In genomic region chr14:75628816-75629215, GRCh38 we compare ENCODE assay signal across 25 cellular contexts. TPM values are rescaled to one million over a fixed set of nuclear protein-coding genes. Genes with fewer than 3 reads are reported as not detected.
DNase-seq lines count a peak whose midpoint lies in the region; ATAC-seq, FAIRE-seq and TF ChIP-seq lines count a peak whose summit lies in the region.
"Had no signal": no experiment of that assay in that cellular context is flagged by ENCODE, and none has a peak within 500 bp of the region (broad histone marks: within the 10 kb centered on the region; RNA-seq: fewer than 3 reads in every experiment).

No MANE protein-coding gene starts in this region.

- H4K20me1 ChIP-seq in astrocyte (ENCODE audit: insufficient read depth, low read length): no peaks in the 10 kb centered on the region

- no peaks in the 10 kb centered on the region for H3K9me3 Mint-ChIP-seq in astrocyte (ENCODE audit: unreplicated experiment)
- no peaks in the 10 kb centered on the region for H3K9me3 Mint-ChIP-seq in CD8-positive, alpha-beta memory T cell
- no peaks in the 10 kb centered on the region for H3K9me3 Mint-ChIP-seq in Caco-2 (ENCODE audit: unreplicated experiment)
- H3K9me3 Mint-ChIP-seq: CD14-positive monocyte, IgD-negative memory B cell, T-cell had no signal

- CTCF ChIA-PET in CD8-positive, alpha-beta memory T cell (lab: Charles Lee): no interaction called here
- CTCF ChIA-PET in Caco-2 (lab: Charles Lee): no interaction called here

- H3K4me2 ChIP-seq in astrocyte (ENCODE audit: low read length): no peak overlapping the region

- H3K79me2 ChIP-seq in astrocyte (ENCODE audit: insufficient read depth, low read length): no peaks in the 10 kb centered on the region

- no TSS peak for BruUV-seq in Caco-2 (replicated peaks; lab: Mats Ljungman, UMichigan)

- H3K27me3 ChIP-seq in astrocyte (ENCODE audit: insufficient read depth, low read length) (peaks cover 5% of the 10 kb centered on the region), foreskin keratinocyte (peaks cover 45% of the 10 kb centered on the region), Caco-2 (replicated peaks; ENCODE audit: control insufficient read depth, insufficient read depth, low read length) (no peaks in the 10 kb centered on the region)
- no peaks in the 10 kb centered on the region for H3K27me3 ChIP-seq in CD8-positive, alpha-beta memory T cell (ENCODE audit: insufficient read depth, low read length, poor library complexity, severe bottlenecking)
- H3K27me3 ChIP-seq: MG63 had no signal

- H2AFZ ChIP-seq in astrocyte (ENCODE audit: low read depth, low read length): no peak overlapping the region

- ATAC-seq in GM21723 (IDR thresholded peaks at IDR 0.05; ENCODE audit: unreplicated experiment): no peak
- no peak for ATAC-seq in foreskin keratinocyte
- ATAC-seq: SK-N-SH treated with all-trans-retinoic acid at 6 μM for 48 hours, T-cell had no signal

- peaks cover 20% of the 10 kb centered on the region for H3K4me1 Mint-ChIP-seq in astrocyte (ENCODE audit: low read depth, unreplicated experiment)
- H3K4me1 Mint-ChIP-seq in CD8-positive, alpha-beta memory T cell: no peaks in the 10 kb centered on the region
- peaks cover 8% of the 10 kb centered on the region for H3K4me1 Mint-ChIP-seq in Caco-2 (ENCODE audit: low read depth, unreplicated experiment)
- H3K4me1 Mint-ChIP-seq: T-cell had no signal

- H3K27ac ChIP-seq in astrocyte (ENCODE audit: low read depth, low read length) (no peak overlapping the region), foreskin keratinocyte (no peak overlapping the region)
- H3K27ac ChIP-seq in CD8-positive, alpha-beta memory T cell (ENCODE audit: low read depth, low read length): no peak overlapping the region

- peaks cover 4% of the 10 kb centered on the region for H3K36me3 Mint-ChIP-seq in astrocyte (ENCODE audit: low read depth, unreplicated experiment)
- H3K36me3 Mint-ChIP-seq in CD8-positive, alpha-beta memory T cell: peaks cover 0 to 2% (median 0%) of the 10 kb centered on the region in 3 donors
- H3K36me3 Mint-ChIP-seq in Caco-2 (ENCODE audit: insufficient read depth, unreplicated experiment): no peaks in the 10 kb centered on the region

- no peaks in the 10 kb centered on the region for H3K4me1 ChIP-seq in astrocyte (ENCODE audit: insufficient read depth, low read length)
- no peaks in the 10 kb centered on the region for H3K4me1 ChIP-seq in foreskin keratinocyte
- no peaks in the 10 kb centered on the region for H3K4me1 ChIP-seq in CD8-positive, alpha-beta memory T cell (ENCODE audit: insufficient read depth, low read length)
- peaks cover 12% of the 10 kb centered on the region for H3K4me1 ChIP-seq in Caco-2

- no peak overlapping the region for H3K9ac ChIP-seq in astrocyte (ENCODE audit: low read length)

- H3K27ac Mint-ChIP-seq in astrocyte (ENCODE audit: unreplicated experiment) (no peak overlapping the region), Caco-2 (ENCODE audit: unreplicated experiment) (no peak overlapping the region)
- no peak overlapping the region for H3K27ac Mint-ChIP-seq in CD8-positive, alpha-beta memory T cell
- H3K27ac Mint-ChIP-seq: CD14-positive monocyte, IgD-negative memory B cell, T-cell had no signal

- H3K9me3 ChIP-seq in astrocyte (ENCODE audit: insufficient read depth, low read depth, low read length) (no peaks in the 10 kb centered on the region), Caco-2 (no peaks in the 10 kb centered on the region)
- no peaks in the 10 kb centered on the region for H3K9me3 ChIP-seq in CD8-positive, alpha-beta memory T cell (ENCODE audit: low read length)
- H3K9me3 ChIP-seq: MG63 had no signal

- no peak for TF ChIP-seq CTCF in astrocyte (IDR thresholded peaks at IDR 0.05; ENCODE audit: insufficient read depth, low read depth, low read length)
- TF ChIP-seq CTCF in foreskin keratinocyte (conservative IDR thresholded peaks at IDR 0.05): no peak
- TF ChIP-seq CTCF in Caco-2 (IDR thresholded peaks at IDR 0.05; ENCODE audit: insufficient read depth in 1 of 2, low read depth in 1 of 2, low read length in 1 of 2, severe bottlenecking in 1 of 2, unreplicated experiment in 1 of 2): no peak

- H3K27me3 Mint-ChIP-seq in astrocyte (ENCODE audit: low read depth, unreplicated experiment) (no peaks in the 10 kb centered on the region), Caco-2 (ENCODE audit: insufficient read depth, unreplicated experiment) (no peaks in the 10 kb centered on the region)
- no peaks in the 10 kb centered on the region for H3K27me3 Mint-ChIP-seq in CD8-positive, alpha-beta memory T cell
- H3K27me3 Mint-ChIP-seq: T-cell had no signal

- H3K36me3 ChIP-seq in astrocyte (ENCODE audit: insufficient read depth, low read length) (no peaks in the 10 kb centered on the region), Caco-2 (ENCODE audit: control insufficient read depth, insufficient read depth, low read length) (no peaks in the 10 kb centered on the region)
- no peaks in the 10 kb centered on the region for H3K36me3 ChIP-seq in CD8-positive, alpha-beta memory T cell (ENCODE audit: insufficient read depth, low read length)
- H3K36me3 ChIP-seq: MG63 had no signal

- intact Hi-C loops in Caco-2 (cut with micrococcal nuclease; ENCODE audit: unreplicated experiment): no loop called here

- H3K4me3 Mint-ChIP-seq in astrocyte (ENCODE audit: unreplicated experiment): no peak overlapping the region
- H3K4me3 Mint-ChIP-seq in CD8-positive, alpha-beta memory T cell: no peak overlapping the region
- no peak overlapping the region for H3K4me3 Mint-ChIP-seq in Caco-2 (ENCODE audit: unreplicated experiment)
- H3K4me3 Mint-ChIP-seq: CD14-positive monocyte, T-cell had no signal

- H3K4me3 ChIP-seq in astrocyte (ENCODE audit: insufficient read depth, low read depth, low read length) (no peak overlapping the region), Caco-2 (ENCODE audit: low read depth, low read length) (no peak overlapping the region)
- no peak overlapping the region for H3K4me3 ChIP-seq in CD8-positive, alpha-beta memory T cell (ENCODE audit: low read length)
- H3K4me3 ChIP-seq: MG63 had no signal

- FAIRE-seq in astrocyte (lab: Jason Lieb, UNC): no peak
- FAIRE-seq: GM12892, GM18507 had no signal

- POLR2A ChIA-PET in CD8-positive, alpha-beta memory T cell (lab: Charles Lee): no interaction called here
- POLR2A ChIA-PET in Caco-2 (lab: Charles Lee): no interaction called here

- DNase-seq in NCI-H2107 treated with DMSO at 0.1 percent for 48 hours (lab: John Stamatoyannopoulos, UW; ENCODE audit: unreplicated experiment) (peak; percentile 35), NCI-H2107 (lab: John Stamatoyannopoulos, UW) (no peak), MV-4-11 (lab: John Stamatoyannopoulos, UW) (peak; percentile 15), astrocyte (ENCODE audit: low read depth) (peak; percentile 36), foreskin keratinocyte (no peak), Caco-2 (no peak)
- no peak for DNase-seq in CD8-positive, alpha-beta memory T cell
- DNase-seq: 8988T, COR-L47, Karpas-422, MG63, NCI-H1092, NCI-H2171, NCI-H446 treated with DMSO at 0.1 percent for 48 hours, NCI-H748 treated with DMSO at 0.1 percent for 48 hours, OCI-M1, RPMI8226, SIG-M5, T-cell had no signal

RNA-seq across cellular contexts. Expression of gene ERG28, which starts 31.9 kb away (rescaled TPM):
- total RNA-seq in astrocyte (22.2 and 23.1 TPM in 2 replicates), foreskin keratinocyte (31.3 and 33.2 TPM in 2 replicates), Caco-2 (2022) (31.0 and 36.1 TPM in 2 replicates)
- polyA plus RNA-seq in foreskin keratinocyte: 52.9 and 62.2 TPM in 2 replicates
- total RNA-seq in CD8-positive, alpha-beta memory T cell: 10 to 100 TPM; 18.5 to 18.8 TPM
- polyA plus RNA-seq in CD8-positive, alpha-beta memory T cell: 31.4 TPM

RNA-seq across cellular contexts. Expression of gene TTLL5, which starts 32.2 kb away (rescaled TPM):
- total RNA-seq in astrocyte (24.0 and 27.9 TPM in 2 replicates), foreskin keratinocyte (25.3 and 29.6 TPM in 2 replicates), Caco-2 (2022) (38.2 and 45.3 TPM in 2 replicates)
- 13.3 and 13.7 TPM in 2 replicates for polyA plus RNA-seq in foreskin keratinocyte
- 10 to 100 TPM; 33.7 to 35.1 TPM for total RNA-seq in CD8-positive, alpha-beta memory T cell
- polyA plus RNA-seq in CD8-positive, alpha-beta memory T cell: 12.5 TPM

RNA-seq across cellular contexts. Expression of gene FLVCR2, which starts 50.4 kb away (rescaled TPM):
- 3.1 and 6.2 TPM in 2 replicates for total RNA-seq in astrocyte
- total RNA-seq in foreskin keratinocyte: 0.03 and 0.11 TPM in 2 replicates
- polyA plus RNA-seq in foreskin keratinocyte: 0.07 and 0.11 TPM in 2 replicates
- total RNA-seq in CD8-positive, alpha-beta memory T cell: 1 to 10 TPM; 2.6 TPM
- polyA plus RNA-seq in CD8-positive, alpha-beta memory T cell: 0.60 TPM
- 9.7 and 13.4 TPM in 2 replicates for total RNA-seq in Caco-2 (2022)

Comparison
In these comparisons a context has a peak if more than half of its experiments do, and no peak if none do; other contexts are left out.
1. DNase-seq: peak in NCI-H2107 treated with DMSO at 0.1 percent for 48 hours (single experiment), MV-4-11 (single experiment) and astrocyte (single experiment); none in NCI-H2107 (single experiment), foreskin keratinocyte (0 of 2), CD8-positive, alpha-beta memory T cell (0 of 5) and Caco-2 (0 of 2).